2 cellular contexts compared by ENCODE assay signal in genomic region chr2:2542316-2542715, GRCh38.
TF ChIP-seq lines count a peak whose summit lies in the region.

No MANE protein-coding gene starts in this region.

TF ChIP-seq in K562, 482 proteins besides CTCF, POLR2A, EP300 and RAD21 (continued from another document):
- TF ChIP-seq RERE (CRISPR knock-in tag; IDR thresholded peaks at IDR 0.05; ENCODE audit: borderline replicate concordance) (no peak), GTF2A2 (tag; IDR thresholded peaks at IDR 0.05) (no peak), ZFP36 (IDR thresholded peaks at IDR 0.05; ENCODE audit: low read depth, low read length, partially characterized antibody) (no peak)

TF ChIP-seq in GM23338, 12 proteins besides CTCF, POLR2A, EP300 and RAD21 (continued from another document):
- TF ChIP-seq REST (IDR thresholded peaks at IDR 0.05; ENCODE audit: unreplicated experiment) = no peak
- TF ChIP-seq STAT1 (IDR thresholded peaks at IDR 0.05; ENCODE audit: unreplicated experiment) = no peak
- no peak for TF ChIP-seq POLR2AphosphoS5 (IDR thresholded peaks at IDR 0.05; ENCODE audit: low read depth)
- TF ChIP-seq EZH2 (IDR thresholded peaks at IDR 0.05; ENCODE audit: low read depth, unreplicated experiment) = no peak
- no peak for TF ChIP-seq CREB1 (CRISPR knock-in tag; IDR thresholded peaks at IDR 0.05; ENCODE audit: low read depth)
- no peak for TF ChIP-seq ZNF462 (CRISPR knock-in tag; IDR thresholded peaks at IDR 0.05)
- no peak for TF ChIP-seq EZH2phosphoT487 (IDR thresholded peaks at IDR 0.05; ENCODE audit: unreplicated experiment)
- TF ChIP-seq JUNB (IDR thresholded peaks at IDR 0.05; ENCODE audit: unreplicated experiment) = no peak
- no peak for TF ChIP-seq ETS1 (IDR thresholded peaks at IDR 0.05)
- TF ChIP-seq ZNF331 (CRISPR knock-in tag; IDR thresholded peaks at IDR 0.05; ENCODE audit: low read depth) = no peak
